Comparison of ENCODE assay signal across 25 cellular contexts in the genomic region with DNA sequence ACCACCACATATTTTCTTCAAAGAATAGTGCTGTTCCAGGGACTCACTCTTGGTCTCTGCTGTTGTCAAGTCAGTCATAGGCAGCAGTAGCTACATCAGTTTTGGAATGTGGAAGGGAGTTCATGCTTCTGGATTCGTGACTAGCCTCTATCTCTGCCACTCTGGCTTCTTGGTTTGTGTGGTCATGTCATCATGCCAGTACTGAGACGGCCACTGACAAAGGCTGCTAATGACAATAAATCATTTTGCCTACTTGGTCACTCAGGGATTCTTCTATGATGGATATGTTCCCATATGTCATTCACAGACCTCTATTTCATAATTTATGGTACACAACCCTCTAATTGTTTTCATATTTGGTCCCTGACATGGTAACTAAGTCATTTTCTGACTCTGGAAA.
"Had no signal": no experiment of that assay in that cellular context is flagged by ENCODE, and none has a peak within 500 bp of the region (broad histone marks: within the 10 kb centered on the region; RNA-seq: fewer than 3 reads in every experiment).

No MANE protein-coding gene starts in this region.

- DNase-seq: activated B cell treated with CpG ODN at 0.5 μM for 24 hours; activated CD4-positive, alpha-beta T cell treated with anti-CD3 and anti-CD28 coated beads for 1 hour; activated CD4-positive, alpha-beta T cell treated with anti-CD3 and anti-CD28 coated beads, Interleukin-2, amount 10 ng/mL, durations not matched to agents 24 days and 14 days; activated CD4-positive, alpha-beta T cell treated with anti-CD3 and anti-CD28 coated beads, Interleukin-2, amount 50 U/mL, for 48 hours; activated CD8-positive, alpha-beta memory T cell treated with anti-CD3 and anti-CD28 coated beads for 24 hours; activated gamma-delta T cell; activated naive CD4-positive, alpha-beta T cell treated with anti-CD3 and anti-CD28 coated beads for 36 hours; activated T-cell treated with anti-CD3 and anti-CD28 coated beads, Interleukin-2, amount 50 U/mL, for 4 hours; amygdala; Kasumi-1; MV-4-11; NCI-H1092 treated with DMSO at 0.1 percent for 48 hours; NCI-H1417 treated with DMSO at 0.1 percent for 48 hours; NCI-H1694; NCI-H2029; NCI-H2107; NCI-H2171 treated with DMSO at 0.1 percent for 48 hours; NCI-H226; NCI-H526; NCI-H82; SIG-M5; T-helper 17 cell; T-helper 9 cell had no signal

- H3K27ac Mint-ChIP-seq: activated B cell treated with CpG ODN at 0.5 μM for 24 hours; activated CD4-positive, alpha-beta T cell treated with anti-CD3 and anti-CD28 coated beads, Interleukin-2, amount 10 ng/mL, durations not matched to agents 24 days and 14 days; activated naive CD4-positive, alpha-beta T cell treated with anti-CD3 and anti-CD28 coated beads for 36 hours; activated naive CD8-positive, alpha-beta T cell; activated T-helper 17 cell treated with anti-CD3 and anti-CD28 coated beads, Interleukin-2, amount 50 U/mL, for 72 hours; T-helper 17 cell had no signal

- H3K4me1 Mint-ChIP-seq: activated CD4-positive, alpha-beta T cell treated with anti-CD3 and anti-CD28 coated beads, Interleukin-2, amount 10 ng/mL, durations not matched to agents 24 days and 14 days; activated T-helper 17 cell treated with anti-CD3 and anti-CD28 coated beads, Interleukin-2, amount 50 U/mL, for 72 hours; T-helper 17 cell had no signal

- ATAC-seq: activated T-cell treated with anti-CD3 and anti-CD28 coated beads, Interleukin-2, amount 50 U/mL, for 4 hours; activated T-helper 17 cell treated with anti-CD3 and anti-CD28 coated beads, Interleukin-2, amount 50 U/mL, for 72 hours; T-helper 17 cell had no signal

- H3K4me3 Mint-ChIP-seq: activated B cell treated with CpG ODN at 0.5 μM for 24 hours; activated CD4-positive, alpha-beta T cell treated with anti-CD3 and anti-CD28 coated beads, Interleukin-2, amount 10 ng/mL, durations not matched to agents 24 days and 14 days; activated naive CD4-positive, alpha-beta T cell treated with anti-CD3 and anti-CD28 coated beads for 36 hours; activated naive CD8-positive, alpha-beta T cell; activated T-cell treated with anti-CD3 and anti-CD28 coated beads, Interleukin-2, amount 50 U/mL, for 4 hours; activated T-helper 17 cell treated with anti-CD3 and anti-CD28 coated beads, Interleukin-2, amount 50 U/mL, for 72 hours; T-helper 17 cell had no signal

- H3K36me3 Mint-ChIP-seq: activated naive CD8-positive, alpha-beta T cell had no signal
